In genomic region chr6:31308050-31308844, GRCh38 we compare ENCODE assay signal across 1 cellular context.
TF ChIP-seq lines count a peak whose summit lies in the region.

No MANE protein-coding gene starts in this region.

TF ChIP-seq in GM12878, 131 proteins besides CTCF, POLR2A, EP300 and RAD21 (continued from another document):
- TF ChIP-seq ZBTB33 (IDR thresholded peaks at IDR 0.05), result no peak
- TF ChIP-seq FOS (IDR thresholded peaks at IDR 0.05; ENCODE audit: borderline replicate concordance, extremely low read depth, insufficient read length), result no peak
- no peak for TF ChIP-seq STAT3 (IDR thresholded peaks at IDR 0.05; ENCODE audit: low read depth, low read length)
- no peak for TF ChIP-seq SP1 (IDR thresholded peaks at IDR 0.05; ENCODE audit: low read depth, low read length)
- no peak for TF ChIP-seq JUNB (IDR thresholded peaks at IDR 0.05)
- no peak for TF ChIP-seq ZNF207 (IDR thresholded peaks at IDR 0.05; ENCODE audit: borderline replicate concordance)
- peak; percentile 54; the same call in 1 of the 2 replicates for TF ChIP-seq GATAD2B (conservative IDR thresholded peaks at IDR 0.05; ENCODE audit: low read depth)
- TF ChIP-seq SRF (IDR thresholded peaks at IDR 0.05; ENCODE audit: low read depth in 2 of 2, low read length in 2 of 2), result no peak
- TF ChIP-seq ZNF622 (IDR thresholded peaks at IDR 0.05), result no peak
